1 cellular context compared by ENCODE assay signal in genomic region chr12:6534914-6535696, GRCh38.
TF ChIP-seq lines count a peak whose summit lies in the region.

No MANE protein-coding gene starts in this region.

TF ChIP-seq in WTC11, 78 proteins besides CTCF, POLR2A, EP300 and RAD21 (continued from another document):
- TF ChIP-seq E2F5 (CRISPR knock-in tag; IDR thresholded peaks at IDR 0.05), result peak; percentile 99
- no peak; the same call in 1 of the 2 replicates for TF ChIP-seq STAT6 (CRISPR knock-in tag; conservative IDR thresholded peaks at IDR 0.05; ENCODE audit: low read depth)
- TF ChIP-seq ZNF416 (CRISPR knock-in tag; IDR thresholded peaks at IDR 0.05), result no peak; the same call in 1 of the 2 replicates
- TF ChIP-seq JUN (CRISPR knock-in tag; IDR thresholded peaks at IDR 0.05), result peak; percentile 57; the same call in 1 of the 2 replicates
- TF ChIP-seq, protein P1, sequence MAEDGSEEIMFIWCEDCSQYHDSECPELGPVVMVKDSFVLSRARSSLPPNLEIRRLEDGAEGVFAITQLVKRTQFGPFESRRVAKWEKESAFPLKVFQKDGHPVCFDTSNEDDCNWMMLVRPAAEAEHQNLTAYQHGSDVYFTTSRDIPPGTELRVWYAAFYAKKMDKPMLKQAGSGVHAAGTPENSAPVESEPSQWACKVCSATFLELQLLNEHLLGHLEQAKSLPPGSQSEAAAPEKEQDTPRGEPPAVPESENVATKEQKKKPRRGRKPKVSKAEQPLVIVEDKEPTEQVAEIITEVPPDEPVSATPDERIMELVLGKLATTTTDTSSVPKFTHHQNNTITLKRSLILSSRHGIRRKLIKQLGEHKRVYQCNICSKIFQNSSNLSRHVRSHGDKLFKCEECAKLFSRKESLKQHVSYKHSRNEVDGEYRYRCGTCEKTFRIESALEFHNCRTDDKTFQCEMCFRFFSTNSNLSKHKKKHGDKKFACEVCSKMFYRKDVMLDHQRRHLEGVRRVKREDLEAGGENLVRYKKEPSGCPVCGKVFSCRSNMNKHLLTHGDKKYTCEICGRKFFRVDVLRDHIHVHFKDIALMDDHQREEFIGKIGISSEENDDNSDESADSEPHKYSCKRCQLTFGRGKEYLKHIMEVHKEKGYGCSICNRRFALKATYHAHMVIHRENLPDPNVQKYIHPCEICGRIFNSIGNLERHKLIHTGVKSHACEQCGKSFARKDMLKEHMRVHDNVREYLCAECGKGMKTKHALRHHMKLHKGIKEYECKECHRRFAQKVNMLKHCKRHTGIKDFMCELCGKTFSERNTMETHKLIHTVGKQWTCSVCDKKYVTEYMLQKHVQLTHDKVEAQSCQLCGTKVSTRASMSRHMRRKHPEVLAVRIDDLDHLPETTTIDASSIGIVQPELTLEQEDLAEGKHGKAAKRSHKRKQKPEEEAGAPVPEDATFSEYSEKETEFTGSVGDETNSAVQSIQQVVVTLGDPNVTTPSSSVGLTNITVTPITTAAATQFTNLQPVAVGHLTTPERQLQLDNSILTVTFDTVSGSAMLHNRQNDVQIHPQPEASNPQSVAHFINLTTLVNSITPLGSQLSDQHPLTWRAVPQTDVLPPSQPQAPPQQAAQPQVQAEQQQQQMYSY (CRISPR knock-in tag; IDR thresholded peaks at IDR 0.05), result peak; percentile 42; the same call in 1 of the 2 replicates
- TF ChIP-seq ZNF423 (CRISPR knock-in tag; IDR thresholded peaks at IDR 0.05), result no peak
- TF ChIP-seq GTF2I (CRISPR knock-in tag; conservative IDR thresholded peaks at IDR 0.05), result 0 out of 2 replicates have a peak, but pooled peaks have one; percentile 3
- 0 out of 2 replicates have a peak, but pooled peaks have one; percentile 6 for TF ChIP-seq ZMAT4 (CRISPR knock-in tag; IDR thresholded peaks at IDR 0.05)
- TF ChIP-seq ARID4B (CRISPR knock-in tag; IDR thresholded peaks at IDR 0.05; ENCODE audit: borderline replicate concordance), result peak; percentile 94
- peak; percentile 95 for TF ChIP-seq E2F4 (CRISPR knock-in tag; IDR thresholded peaks at IDR 0.05; ENCODE audit: borderline replicate concordance, low read depth)
- peak; percentile 56 for TF ChIP-seq NFATC4 (CRISPR knock-in tag; IDR thresholded peaks at IDR 0.05)
- TF ChIP-seq, protein P2, sequence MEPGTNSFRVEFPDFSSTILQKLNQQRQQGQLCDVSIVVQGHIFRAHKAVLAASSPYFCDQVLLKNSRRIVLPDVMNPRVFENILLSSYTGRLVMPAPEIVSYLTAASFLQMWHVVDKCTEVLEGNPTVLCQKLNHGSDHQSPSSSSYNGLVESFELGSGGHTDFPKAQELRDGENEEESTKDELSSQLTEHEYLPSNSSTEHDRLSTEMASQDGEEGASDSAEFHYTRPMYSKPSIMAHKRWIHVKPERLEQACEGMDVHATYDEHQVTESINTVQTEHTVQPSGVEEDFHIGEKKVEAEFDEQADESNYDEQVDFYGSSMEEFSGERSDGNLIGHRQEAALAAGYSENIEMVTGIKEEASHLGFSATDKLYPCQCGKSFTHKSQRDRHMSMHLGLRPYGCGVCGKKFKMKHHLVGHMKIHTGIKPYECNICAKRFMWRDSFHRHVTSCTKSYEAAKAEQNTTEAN (CRISPR knock-in tag; IDR thresholded peaks at IDR 0.05), result peak; percentile 72; the same call in 1 of the 2 replicates
- TF ChIP-seq ATF1 (CRISPR knock-in tag; IDR thresholded peaks at IDR 0.05), result 0 out of 2 replicates have a peak, but pooled peaks have one; percentile 18
